ENCODE assay signal across 8 cellular contexts in genomic region chr14:67515386-67516079, GRCh38. TPM values are rescaled to one million over a fixed set of nuclear protein-coding genes. Genes with fewer than 3 reads are reported as not detected.
A peak's percentile ranks its signal among the peaks of the same experiment; 100 is the strongest.
DNase-seq lines count a peak whose midpoint lies in the region; ATAC-seq, FAIRE-seq and TF ChIP-seq lines count a peak whose summit lies in the region.

No MANE protein-coding gene starts in this region.

- intact Hi-C loops in activated CD4-positive, alpha-beta T cell treated with anti-CD3 and anti-CD28 coated beads, Interleukin-2, amount 10 ng/mL, durations not matched to agents 24 days and 14 days (cut with micrococcal nuclease) = loop anchor here (2.0 kb wide), 1 partner anchor 27 kb away; the partner anchor contains the start of gene TMEM229B
- intact Hi-C loops in endothelial cell of umbilical vein (cut with micrococcal nuclease) = loop anchor here (10.0 kb wide), 1 partner anchor 91 kb away; no protein-coding TSS in a partner anchor
- intact Hi-C loops in natural killer cell (cut with micrococcal nuclease) = no loop called here
- intact Hi-C loops in aorta (cut with DNase I) = no loop called here

- peaks cover 38 to 64% of the 10 kb centered on the region in 2 experiments for H3K27me3 ChIP-seq in endothelial cell of umbilical vein (ENCODE audit: control insufficient read depth in 2 of 2, insufficient read depth in 2 of 2, low read length in 2 of 2)
- H3K27me3 ChIP-seq in aorta (ENCODE audit: control insufficient read depth in 1 of 2, insufficient read depth in 2 of 2, low read length in 1 of 2) = no peaks in the 10 kb centered on the region

- no peak overlapping the region for H3K27ac Mint-ChIP-seq in activated CD4-positive, alpha-beta T cell treated with anti-CD3 and anti-CD28 coated beads, Interleukin-2, amount 10 ng/mL, durations not matched to agents 24 days and 14 days
- H3K27ac Mint-ChIP-seq in natural killer cell = peak overlapping the region; percentile 60 to 95

- no peaks in the 10 kb centered on the region for H3K79me2 ChIP-seq in endothelial cell of umbilical vein (ENCODE audit: control insufficient read depth, insufficient read depth, low read length)

- H3K9me1 ChIP-seq in endothelial cell of umbilical vein (replicated peaks; ENCODE audit: control insufficient read depth, extremely low read depth, insufficient read depth, low read length) = no peaks in the 10 kb centered on the region

- H3K27me3 Mint-ChIP-seq in activated CD4-positive, alpha-beta T cell treated with anti-CD3 and anti-CD28 coated beads, Interleukin-2, amount 10 ng/mL, durations not matched to agents 24 days and 14 days = peaks cover 67% of the 10 kb centered on the region
- peaks cover 7 to 12% of the 10 kb centered on the region in 2 donors for H3K27me3 Mint-ChIP-seq in natural killer cell (ENCODE audit: low read depth in 2 of 2)

- H3K36me3 Mint-ChIP-seq in activated CD4-positive, alpha-beta T cell treated with anti-CD3 and anti-CD28 coated beads, Interleukin-2, amount 10 ng/mL, durations not matched to agents 24 days and 14 days (ENCODE audit: low read depth) = no peaks in the 10 kb centered on the region
- H3K36me3 Mint-ChIP-seq in natural killer cell = no peaks in the 10 kb centered on the region

- dilution Hi-C loops in endothelial cell of umbilical vein (cut with MboI; ENCODE audit: extremely low pct_ligation_motif_present, low sequenced_read_pairs) = no loop called here

- no peak for TF ChIP-seq POLR2A in endothelial cell of umbilical vein (IDR thresholded peaks at IDR 0.05; ENCODE audit: low read depth, low read length)

- TF ChIP-seq CTCF in endothelial cell of umbilical vein (IDR thresholded peaks at IDR 0.05; ENCODE audit: extremely low read depth in 1 of 2, insufficient read depth in 1 of 2, low read depth in 1 of 2, low read length in 2 of 2) (no peak), natural killer cell (IDR thresholded peaks at IDR 0.05) (no peak)

- H3K4me1 ChIP-seq in endothelial cell of umbilical vein (ENCODE audit: control insufficient read depth, extremely low read depth, insufficient read depth, low read length) (peaks cover 3% of the 10 kb centered on the region), aorta (ENCODE audit: control insufficient read depth in 1 of 2, insufficient read depth in 2 of 2, low read length in 2 of 2) (no peaks in the 10 kb centered on the region)

- peak overlapping the region; percentile 51 for H3K4me2 ChIP-seq in endothelial cell of umbilical vein (ENCODE audit: insufficient read depth, low read length)

- H3K9me3 Mint-ChIP-seq in activated CD4-positive, alpha-beta T cell treated with anti-CD3 and anti-CD28 coated beads, Interleukin-2, amount 10 ng/mL, durations not matched to agents 24 days and 14 days = no peaks in the 10 kb centered on the region
- H3K9me3 Mint-ChIP-seq in natural killer cell = no peaks in the 10 kb centered on the region

- no peaks in the 10 kb centered on the region for H3K9me3 ChIP-seq in endothelial cell of umbilical vein (replicated peaks; ENCODE audit: control insufficient read depth, insufficient read depth, low read length)
- no peaks in the 10 kb centered on the region for H3K9me3 ChIP-seq in aorta (ENCODE audit: control insufficient read depth, low read length)

- BruUV-seq in endothelial cell of umbilical vein (replicated peaks; lab: Mats Ljungman, UMichigan) = no TSS peak

- ATAC-seq in HG03139 (IDR thresholded peaks at IDR 0.05; ENCODE audit: unreplicated experiment) (peak; percentile 28), natural killer cell (peak; percentile 67 to 76 (median 72)), aorta (ENCODE audit: low FRiP score) (peak; percentile 3)

- H3K27ac ChIP-seq in endothelial cell of umbilical vein (ENCODE audit: insufficient read depth, low read depth, low read length) (no peak overlapping the region), aorta (ENCODE audit: low read depth in 1 of 2, low read length in 2 of 2) (no peak overlapping the region)

- H3K36me3 ChIP-seq in endothelial cell of umbilical vein (ENCODE audit: control insufficient read depth in 2 of 2, extremely low read depth in 1 of 2, insufficient read depth in 2 of 2, low read length in 2 of 2) (no peaks in the 10 kb centered on the region), aorta (ENCODE audit: control insufficient read depth in 1 of 2, insufficient read depth in 2 of 2, low read length in 1 of 2) (no peaks in the 10 kb centered on the region)

- POLR2A ChIA-PET in endothelial cell of umbilical vein (lab: Charles Lee) = no interaction called here

- H3K9ac ChIP-seq in endothelial cell of umbilical vein (replicated peaks; ENCODE audit: extremely low read depth, insufficient read depth, low read length) = no peak overlapping the region

- WGBS in aorta, 2 donors = 6 to 9% methylated on average over 29 to 45 of the region's 45 CpGs

- H3K4me3 Mint-ChIP-seq in activated CD4-positive, alpha-beta T cell treated with anti-CD3 and anti-CD28 coated beads, Interleukin-2, amount 10 ng/mL, durations not matched to agents 24 days and 14 days = peak overlapping the region; percentile 87
- peak overlapping the region; percentile 81 for H3K4me3 Mint-ChIP-seq in natural killer cell

- peaks cover 8% of the 10 kb centered on the region for H3K4me1 Mint-ChIP-seq in activated CD4-positive, alpha-beta T cell treated with anti-CD3 and anti-CD28 coated beads, Interleukin-2, amount 10 ng/mL, durations not matched to agents 24 days and 14 days
- peaks cover 25 to 30% of the 10 kb centered on the region in 2 donors for H3K4me1 Mint-ChIP-seq in natural killer cell

- H3K4me3 ChIP-seq in endothelial cell of umbilical vein (replicated peaks in 1 of 3; ENCODE audit: insufficient read depth in 1 of 3, low read depth in 1 of 3, low read length in 3 of 3) (peak overlapping the region in 2 of 3 experiments; percentile 58 to 71), aorta (ENCODE audit: low read length in 2 of 2) (peak overlapping the region; percentile 79 to 80)

- CTCF ChIA-PET in endothelial cell of umbilical vein (lab: Charles Lee) = interaction anchor here (2.1 to 7.0 kb wide), 4 partner anchors 11 to 56 kb away, joined by 5 to 54 read pairs (median 30); no protein-coding TSS in a partner anchor

- H4K20me1 ChIP-seq in endothelial cell of umbilical vein (replicated peaks; ENCODE audit: control insufficient read depth, extremely low read depth, insufficient read depth, low read length) = no peaks in the 10 kb centered on the region

- H2AFZ ChIP-seq in endothelial cell of umbilical vein (ENCODE audit: low read depth, low read length) = peak overlapping the region; percentile 85

- no peak for FAIRE-seq in endothelial cell of umbilical vein (lab: Jason Lieb, UNC)

- DNase-seq in NCI-H345 (lab: John Stamatoyannopoulos, UW) = peak; percentile 45
- DNase-seq in NCI-H345 treated with DMSO at 0.1 percent for 48 hours (lab: John Stamatoyannopoulos, UW; ENCODE audit: unreplicated experiment) = no peak
- peak; percentile 81 for DNase-seq in activated CD4-positive, alpha-beta T cell treated with anti-CD3 and anti-CD28 coated beads, Interleukin-2, amount 10 ng/mL, durations not matched to agents 24 days and 14 days
- no peak for DNase-seq in endothelial cell of umbilical vein (ENCODE audit: low read depth, low spot score)
- no peak for DNase-seq in natural killer cell
- peak in 1 of 2 donors; percentile 44 for DNase-seq in aorta
- no peak for DNase-seq in SHP77 treated with DMSO at 0.1 percent for 48 hours (lab: John Stamatoyannopoulos, UW)

TF ChIP-seq in endothelial cell of umbilical vein, 7 proteins besides CTCF, POLR2A, EP300 and RAD21 (continues in another document):
- TF ChIP-seq FOS (IDR thresholded peaks at IDR 0.05; ENCODE audit: borderline replicate concordance, insufficient read depth, low read length) (no peak), MAX (IDR thresholded peaks at IDR 0.05; ENCODE audit: insufficient read depth, insufficient read length) (no peak), MYC (IDR thresholded peaks at IDR 0.05; ENCODE audit: low read depth, low read length) (no peak), GATA2 (IDR thresholded peaks at IDR 0.05; ENCODE audit: insufficient read depth, insufficient read length, low read depth, low read length) (no peak), POLR2AphosphoS5 (IDR thresholded peaks at IDR 0.05; ENCODE audit: insufficient read depth, low read depth, low read length) (no peak), JUN (IDR thresholded peaks at IDR 0.05; ENCODE audit: borderline replicate concordance, insufficient read depth, insufficient read length, low read depth) (no peak)

RNA-seq across cellular contexts. Expression of gene PLEKHH1, which starts 17.6 kb away (rescaled TPM):
- 1.5 and 1.7 TPM in 2 replicates for total RNA-seq in activated CD4-positive, alpha-beta T cell treated with anti-CD3 and anti-CD28 coated beads, Interleukin-2, amount 10 ng/mL, durations not matched to agents 24 days and 14 days
- 0.35 and 0.71 TPM in 2 replicates for total RNA-seq in endothelial cell of umbilical vein
- polyA plus RNA-seq in endothelial cell of umbilical vein = 0.17 and 0.18 TPM in 2 replicates
- 0.10 and 0.21 TPM in 2 replicates for polyA plus RNA-seq in endothelial cell of umbilical vein (2011; cell fraction: cytosol; rRNA removed)
- 0.91 and 1.2 TPM in 2 replicates for polyA plus RNA-seq in endothelial cell of umbilical vein (2011; cell fraction: nucleus; rRNA removed)
- 0.52 and 0.59 TPM in 2 replicates for polyA plus RNA-seq in endothelial cell of umbilical vein (2012)
- polyA minus RNA-seq in endothelial cell of umbilical vein = 0.21 and 0.78 TPM in 2 replicates
- 2.2 TPM for polyA minus RNA-seq in endothelial cell of umbilical vein (2011; cell fraction: cytosol; rRNA and poly(A)+ RNA removed)
- polyA minus RNA-seq in endothelial cell of umbilical vein (2011; cell fraction: nucleus; rRNA and poly(A)+ RNA removed) = 0.34 and 1.3 TPM in 2 replicates
- not detected for total RNA-seq in natural killer cell
- 1 to 10 TPM; 1.6 to 3.9 TPM for total RNA-seq in aorta
- polyA plus RNA-seq in aorta = 10 to 100 TPM in 1 of 2 donors, under 1 TPM in 1; 0.59 to 14.0 TPM

RNA-seq across cellular contexts. Expression of gene TMEM229B, which starts 27.0 kb away (rescaled TPM):
- total RNA-seq in activated CD4-positive, alpha-beta T cell treated with anti-CD3 and anti-CD28 coated beads, Interleukin-2, amount 10 ng/mL, durations not matched to agents 24 days and 14 days = 2.4 and 2.7 TPM in 2 replicates
- total RNA-seq in endothelial cell of umbilical vein = 0.28 TPM in 1 of 2 replicates, not detected in the other
- polyA plus RNA-seq in endothelial cell of umbilical vein = 0.02 and 0.03 TPM in 2 replicates
- 0.01 and 0.04 TPM in 2 replicates for polyA plus RNA-seq in endothelial cell of umbilical vein (2011; cell fraction: cytosol; rRNA removed)
- not detected in 2 replicates for polyA plus RNA-seq in endothelial cell of umbilical vein (2011; cell fraction: nucleus; rRNA removed)
- polyA plus RNA-seq in endothelial cell of umbilical vein (2012) = 0.11 TPM in 1 of 2 replicates, not detected in the other
- not detected in 2 replicates for polyA minus RNA-seq in endothelial cell of umbilical vein
- polyA minus RNA-seq in endothelial cell of umbilical vein (2011; cell fraction: cytosol; rRNA and poly(A)+ RNA removed) = not detected
- not detected in 2 replicates for polyA minus RNA-seq in endothelial cell of umbilical vein (2011; cell fraction: nucleus; rRNA and poly(A)+ RNA removed)
- total RNA-seq in natural killer cell = 10 to 100 TPM; 28.3 to 51.3 (median 49.9) TPM
- 1 to 10 TPM; 2.2 to 4.8 TPM for total RNA-seq in aorta
- polyA plus RNA-seq in aorta = 1 to 10 TPM in 1 of 2 donors, under 1 TPM in 1; 0.28 to 2.4 TPM

Comparison
In these comparisons a context has a peak if more than half of its experiments do, and no peak if none do; other contexts are left out.
1. DNase-seq: peak in NCI-H345 (single experiment) and activated CD4-positive, alpha-beta T cell treated with anti-CD3 and anti-CD28 coated beads, Interleukin-2, amount 10 ng/mL, durations not matched to agents 24 days and 14 days (single experiment); none in NCI-H345 treated with DMSO at 0.1 percent for 48 hours (single experiment), endothelial cell of umbilical vein (single experiment), natural killer cell (single experiment) and SHP77 treated with DMSO at 0.1 percent for 48 hours (single experiment).
2. ATAC-seq: peak in every context shown above with its lines; median percentile 72 in natural killer cell; 28 in HG03139; 3 in aorta.
3. intact Hi-C loops: an anchor here in activated CD4-positive, alpha-beta T cell treated with anti-CD3 and anti-CD28 coated beads, Interleukin-2, amount 10 ng/mL, durations not matched to agents 24 days and 14 days (2.0 kb wide) and endothelial cell of umbilical vein (10.0 kb wide); none called in natural killer cell and aorta.